In the genomic region with DNA sequence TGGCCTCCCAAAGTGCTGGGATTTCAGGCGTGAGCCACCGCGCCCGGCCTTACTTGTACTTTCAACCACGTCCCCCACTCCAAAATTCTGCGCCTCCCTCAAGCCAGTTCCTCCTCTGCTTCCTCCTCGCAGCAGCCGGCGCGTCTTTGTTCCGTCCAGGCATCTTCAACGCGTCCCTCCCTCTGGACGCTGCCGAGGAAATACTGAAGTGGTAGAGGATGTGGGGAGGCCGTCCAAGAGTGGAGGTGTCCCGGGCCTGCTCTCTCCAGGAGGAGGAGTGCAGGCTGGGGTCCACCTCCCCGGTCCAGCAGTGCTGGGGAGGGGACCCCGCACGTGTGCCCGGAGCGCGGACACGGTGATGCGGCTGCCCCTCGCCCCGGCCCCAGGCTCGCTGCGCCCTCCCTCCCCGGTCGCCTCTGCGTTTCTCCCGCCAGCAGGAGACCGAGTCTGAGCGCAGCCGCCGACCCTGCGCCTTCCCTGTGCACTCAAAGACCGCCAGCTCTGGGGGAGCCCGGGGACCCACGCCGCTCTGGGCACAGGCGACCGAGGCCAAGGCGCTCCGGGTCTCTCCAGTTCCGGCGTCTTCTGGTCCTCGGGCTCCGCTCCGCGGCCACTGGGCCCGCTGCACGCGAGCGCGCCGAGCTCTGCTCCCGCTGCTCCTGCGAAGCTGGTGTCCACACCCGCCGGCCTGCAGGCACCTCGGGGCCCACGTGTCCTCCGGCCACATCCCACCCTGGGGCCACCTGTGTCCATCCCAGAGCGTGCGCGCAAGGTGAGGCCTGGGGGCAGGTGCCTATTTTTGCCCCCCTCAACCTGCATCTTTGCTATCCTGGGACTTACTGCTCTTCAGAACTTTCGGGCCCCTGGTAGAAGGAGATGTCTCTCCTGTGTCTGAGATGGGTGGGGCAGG, we compare ENCODE assay signal across 7 cellular contexts. TPM values are rescaled to one million over a fixed set of nuclear protein-coding genes. Genes with fewer than 3 reads are reported as not detected.
A peak's percentile ranks its signal among the peaks of the same experiment; 100 is the strongest.
DNase-seq lines count a peak whose midpoint lies in the region; ATAC-seq and TF ChIP-seq lines count a peak whose summit lies in the region.

No MANE protein-coding gene starts in this region.

- H3K4me3 Mint-ChIP-seq in naive B cell, result peak overlapping the region in 7 of 8 donors; percentile 42 to 89 (median 73)
- H3K4me3 Mint-ChIP-seq in stimulated activated naive B cell treated with anti-CD40 and anti-IgM and Interleukin-4, amounts not matched to agents 10 μg/mL and 1 μg/mL and 100 μg/mL, for 72 hours, result peak overlapping the region; percentile 81 to 84

- peaks cover 12 to 14% (median 14%) of the 10 kb centered on the region in 3 donors for H3K4me1 Mint-ChIP-seq in naive B cell
- peaks cover 4 to 10% of the 10 kb centered on the region in 2 donors for H3K4me1 Mint-ChIP-seq in stimulated activated naive B cell treated with anti-CD40 and anti-IgM and Interleukin-4, amounts not matched to agents 10 μg/mL and 1 μg/mL and 100 μg/mL, for 72 hours

- H3K27ac Mint-ChIP-seq in naive B cell, result no peak overlapping the region
- no peak overlapping the region for H3K27ac Mint-ChIP-seq in stimulated activated naive B cell treated with anti-CD40 and anti-IgM and Interleukin-4, amounts not matched to agents 10 μg/mL and 1 μg/mL and 100 μg/mL, for 72 hours

- DNase-seq in GM13976 (ENCODE audit: low spot score), result peak; percentile 86
- peak; percentile 7 for DNase-seq in NCI-H2196 treated with DMSO at 0.1 percent for 48 hours (lab: John Stamatoyannopoulos, UW; ENCODE audit: unreplicated experiment)
- DNase-seq in activated CD8-positive, alpha-beta memory T cell treated with anti-CD3 and anti-CD28 coated beads, Interleukin-2, amount 50 U/mL, for 4 hours, result peak; percentile 50
- peak; percentile 25 for DNase-seq in naive B cell
- peak; percentile 36 for DNase-seq in stimulated activated naive B cell treated with anti-CD40 and anti-IgM and Interleukin-4, amounts not matched to agents 10 μg/mL and 1 μg/mL and 100 μg/mL, for 72 hours
- DNase-seq in cortex of kidney (lab: John Stamatoyannopoulos, UW), result no peak

- in situ Hi-C loops in GM13976 (cut with MboI; ENCODE audit: low sequenced_read_pairs, unreplicated experiment), result loop anchor here (10.0 to 25.0 kb wide), 2 partner anchors 95 to 428 kb away; a partner anchor contains a TSS

- ATAC-seq in esophagus mucosa, result peak; percentile 77
- peak; percentile 83 to 87 for ATAC-seq in naive B cell (ENCODE audit: low read depth in 2 of 2)
- ATAC-seq in stimulated activated naive B cell treated with anti-CD40 and anti-IgM and Interleukin-4, amounts not matched to agents 10 μg/mL and 1 μg/mL and 100 μg/mL, for 72 hours (replicated peaks), result peak; percentile 89 to 91

- H3K36me3 Mint-ChIP-seq in naive B cell, result peaks cover 0 to 3% of the 10 kb centered on the region in 2 donors
- no peaks in the 10 kb centered on the region for H3K36me3 Mint-ChIP-seq in stimulated activated naive B cell treated with anti-CD40 and anti-IgM and Interleukin-4, amounts not matched to agents 10 μg/mL and 1 μg/mL and 100 μg/mL, for 72 hours

- peak; percentile 54 for TF ChIP-seq CTCF in GM13976 (IDR thresholded peaks at IDR 0.05; ENCODE audit: borderline replicate concordance, control extremely low read depth, extremely low read depth, insufficient read depth, missing control alignments)

- peaks cover 0 to 1% (median 0%) of the 10 kb centered on the region in 7 donors for H3K9me3 Mint-ChIP-seq in naive B cell
- H3K9me3 Mint-ChIP-seq in stimulated activated naive B cell treated with anti-CD40 and anti-IgM and Interleukin-4, amounts not matched to agents 10 μg/mL and 1 μg/mL and 100 μg/mL, for 72 hours, result no peaks in the 10 kb centered on the region

- peaks cover 50 to 86% (median 65%) of the 10 kb centered on the region in 3 donors for H3K27me3 Mint-ChIP-seq in naive B cell
- H3K27me3 Mint-ChIP-seq in stimulated activated naive B cell treated with anti-CD40 and anti-IgM and Interleukin-4, amounts not matched to agents 10 μg/mL and 1 μg/mL and 100 μg/mL, for 72 hours, result peaks cover 55 to 85% of the 10 kb centered on the region in 2 donors

RNA-seq across cellular contexts. Expression of a gene that starts 31.7 kb away (rescaled TPM):
- total RNA-seq in esophagus mucosa, result 1.8 TPM
- 1 to 10 TPM; 1.2 to 9.2 (median 4.5) TPM for polyA plus RNA-seq in naive B cell (ENCODE audit: low read depth in 6 of 6)

RNA-seq across cellular contexts. Expression of a gene that starts 41.5 kb away (rescaled TPM):
- 26.7 TPM for total RNA-seq in esophagus mucosa
- polyA plus RNA-seq in naive B cell (ENCODE audit: low read depth in 6 of 6), result 10 to 100 TPM; 33.1 to 49.0 (median 39.1) TPM

RNA-seq across cellular contexts. Expression of a gene that starts 41.6 kb away (rescaled TPM):
- 0.28 TPM for total RNA-seq in esophagus mucosa
- 1 to 10 TPM in 3 of 6 donors, under 1 TPM in 2, not detected in 1; 0.39 to 2.3 (median 1.0) TPM for polyA plus RNA-seq in naive B cell (ENCODE audit: low read depth in 6 of 6)

RNA-seq across cellular contexts. Expression of a gene that starts 51.2 kb away (rescaled TPM):
- 21.2 TPM for total RNA-seq in esophagus mucosa
- polyA plus RNA-seq in naive B cell (ENCODE audit: low read depth in 6 of 6), result 10 to 100 TPM; 20.0 to 35.5 (median 23.5) TPM

RNA-seq across cellular contexts. Expression of a gene that starts 56.8 kb away (rescaled TPM):
- not detected for total RNA-seq in esophagus mucosa
- polyA plus RNA-seq in naive B cell (ENCODE audit: low read depth in 6 of 6), result 1 to 10 TPM in 4 of 6 donors, under 1 TPM in 2; 0.11 to 2.9 (median 2.0) TPM
